In genomic region chr10:78475501-78475900, GRCh38 we compare ENCODE assay signal across 16 cellular contexts.
"Had no signal": no experiment of that assay in that cellular context is flagged by ENCODE, and none has a peak within 500 bp of the region (broad histone marks: within the 10 kb centered on the region; RNA-seq: fewer than 3 reads in every experiment).

No MANE protein-coding gene starts in this region.

- H3K9me3 Mint-ChIP-seq: activated B cell treated with CpG ODN at 0.5 μM for 24 hours; activated CD4-positive, alpha-beta T cell treated with anti-CD3 and anti-CD28 coated beads, Interleukin-2, amount 10 ng/mL, durations not matched to agents 7 days and 5 days; activated naive CD4-positive, alpha-beta T cell treated with anti-CD3 and anti-CD28 coated beads, Interleukin-2, amount 10 ng/mL, durations not matched to agents 7 days and 5 days; activated T-helper 2 cell treated with anti-CD3 and anti-CD28 coated beads, Interferon-gamma antibody, Interleukin-2, Interleukin-4, amounts not matched to agents 10 μg/mL and 5 μg/mL and 100 μg/mL, durations not matched to agents 14 hours and 24 hours and 36 hours had no signal

- H3K27me3 Mint-ChIP-seq: activated CD4-positive, alpha-beta T cell treated with anti-CD3 and anti-CD28 coated beads, Interleukin-2, amount 10 ng/mL, durations not matched to agents 7 days and 5 days had no signal

- H3K4me1 Mint-ChIP-seq: activated B cell treated with CpG ODN at 0.5 μM for 24 hours; activated naive CD4-positive, alpha-beta T cell treated with anti-CD3 and anti-CD28 coated beads, Interleukin-2, amount 10 ng/mL, durations not matched to agents 7 days and 5 days had no signal

- H3K4me3 Mint-ChIP-seq: activated B cell treated with CpG ODN at 0.5 μM for 24 hours; activated CD4-positive, alpha-beta T cell treated with anti-CD3 and anti-CD28 coated beads, Interleukin-2, amount 10 ng/mL, durations not matched to agents 7 days and 5 days; activated naive CD4-positive, alpha-beta T cell treated with anti-CD3 and anti-CD28 coated beads, Interleukin-2, amount 10 ng/mL, durations not matched to agents 7 days and 5 days had no signal

- DNase-seq: activated B cell treated with CpG ODN at 0.5 μM for 24 hours; activated CD4-positive, alpha-beta T cell treated with anti-CD3 and anti-CD28 coated beads, Interleukin-2, amount 10 ng/mL, durations not matched to agents 7 days and 5 days; activated naive CD4-positive, alpha-beta T cell treated with anti-CD3 and anti-CD28 coated beads, Interleukin-2, amount 10 ng/mL, durations not matched to agents 7 days and 5 days; activated T-cell treated with anti-CD3 and anti-CD28 coated beads, Interleukin-2, amount 50 U/mL, for 1 hour; adrenal gland; esophagus squamous epithelium; hippocampal formation; kidney glomerular epithelial cell; left ventricle myocardium superior; mesenchymal stem cell; stimulated activated CD4-positive, alpha-beta T cell treated with anti-CD3 and anti-CD28 coated beads, Interleukin-12 subunit alpha, Interleukin-12 subunit beta, amount 100 ng/mL, for 4 hours; stimulated activated CD4-positive, alpha-beta T cell treated with anti-CD3 and anti-CD28 coated beads, Interleukin-2, amount 100 ng/mL, for 24 hours; SW 1271; tibial artery had no signal

- H3K36me3 Mint-ChIP-seq: activated naive CD4-positive, alpha-beta T cell treated with anti-CD3 and anti-CD28 coated beads, Interleukin-2, amount 10 ng/mL, durations not matched to agents 7 days and 5 days had no signal

- H2AFZ ChIP-seq: parathyroid adenoma had no signal

- H3K27ac Mint-ChIP-seq: activated B cell treated with CpG ODN at 0.5 μM for 24 hours; activated CD4-positive, alpha-beta T cell treated with anti-CD3 and anti-CD28 coated beads, Interleukin-2, amount 10 ng/mL, durations not matched to agents 7 days and 5 days; activated naive CD4-positive, alpha-beta T cell treated with anti-CD3 and anti-CD28 coated beads, Interleukin-2, amount 10 ng/mL, durations not matched to agents 7 days and 5 days; activated T-helper 2 cell treated with anti-CD3 and anti-CD28 coated beads, Interferon-gamma antibody, Interleukin-2, Interleukin-4, amounts not matched to agents 10 μg/mL and 5 μg/mL and 100 μg/mL, durations not matched to agents 14 hours and 24 hours and 36 hours had no signal

- H3K79me2 ChIP-seq: parathyroid adenoma had no signal

- H3K36me3 ChIP-seq: adrenal gland, esophagus squamous epithelium, tibial artery had no signal

- H3K9me3 ChIP-seq: adrenal gland, esophagus squamous epithelium, tibial artery had no signal

- H3K9ac ChIP-seq: parathyroid adenoma had no signal

- H3K4me3 ChIP-seq: adrenal gland, esophagus squamous epithelium, tibial artery had no signal

- H3K27me3 ChIP-seq: adrenal gland had no signal

- H3K4me1 ChIP-seq: esophagus squamous epithelium, parathyroid adenoma, tibial artery had no signal

- H3K27ac ChIP-seq: adrenal gland, esophagus squamous epithelium, parathyroid adenoma, tibial artery had no signal
